In the genomic region with DNA sequence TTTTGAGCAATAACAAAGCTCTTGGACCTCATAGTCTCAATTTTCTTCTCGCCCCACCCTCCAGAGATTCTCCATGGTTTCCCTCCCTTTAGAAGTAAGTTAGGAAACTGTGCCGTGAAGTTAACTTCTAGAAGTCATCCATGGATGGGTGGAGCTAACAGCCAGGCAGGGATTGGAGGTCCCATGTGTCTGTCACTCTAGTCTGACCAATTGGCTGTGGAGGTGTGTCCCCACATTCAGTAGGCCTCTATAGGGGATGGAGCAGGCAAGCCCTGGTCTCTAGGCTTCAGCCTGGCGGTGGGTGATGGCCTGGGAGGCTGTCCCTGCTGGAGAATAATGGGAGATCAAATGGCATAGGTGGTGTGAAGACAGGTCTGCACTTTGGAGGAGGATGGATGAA, we compare ENCODE assay signal across 1 cellular context.
TF ChIP-seq lines count a peak whose summit lies in the region.

No MANE protein-coding gene starts in this region.

TF ChIP-seq in GM12878, 131 proteins besides CTCF, POLR2A, EP300 and RAD21 (continued from another document):
- TF ChIP-seq POU2F2 (IDR thresholded peaks at IDR 0.05; ENCODE audit: borderline replicate concordance, low read depth, low read length): no peak
- no peak for TF ChIP-seq RBBP5 (conservative IDR thresholded peaks at IDR 0.05)
- TF ChIP-seq, protein P1, sequence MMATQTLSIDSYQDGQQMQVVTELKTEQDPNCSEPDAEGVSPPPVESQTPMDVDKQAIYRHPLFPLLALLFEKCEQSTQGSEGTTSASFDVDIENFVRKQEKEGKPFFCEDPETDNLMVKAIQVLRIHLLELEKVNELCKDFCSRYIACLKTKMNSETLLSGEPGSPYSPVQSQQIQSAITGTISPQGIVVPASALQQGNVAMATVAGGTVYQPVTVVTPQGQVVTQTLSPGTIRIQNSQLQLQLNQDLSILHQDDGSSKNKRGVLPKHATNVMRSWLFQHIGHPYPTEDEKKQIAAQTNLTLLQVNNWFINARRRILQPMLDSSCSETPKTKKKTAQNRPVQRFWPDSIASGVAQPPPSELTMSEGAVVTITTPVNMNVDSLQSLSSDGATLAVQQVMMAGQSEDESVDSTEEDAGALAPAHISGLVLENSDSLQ (IDR thresholded peaks at IDR 0.05): peak; percentile 95
